ENCODE assay signal across 10 cellular contexts in the genomic region with DNA sequence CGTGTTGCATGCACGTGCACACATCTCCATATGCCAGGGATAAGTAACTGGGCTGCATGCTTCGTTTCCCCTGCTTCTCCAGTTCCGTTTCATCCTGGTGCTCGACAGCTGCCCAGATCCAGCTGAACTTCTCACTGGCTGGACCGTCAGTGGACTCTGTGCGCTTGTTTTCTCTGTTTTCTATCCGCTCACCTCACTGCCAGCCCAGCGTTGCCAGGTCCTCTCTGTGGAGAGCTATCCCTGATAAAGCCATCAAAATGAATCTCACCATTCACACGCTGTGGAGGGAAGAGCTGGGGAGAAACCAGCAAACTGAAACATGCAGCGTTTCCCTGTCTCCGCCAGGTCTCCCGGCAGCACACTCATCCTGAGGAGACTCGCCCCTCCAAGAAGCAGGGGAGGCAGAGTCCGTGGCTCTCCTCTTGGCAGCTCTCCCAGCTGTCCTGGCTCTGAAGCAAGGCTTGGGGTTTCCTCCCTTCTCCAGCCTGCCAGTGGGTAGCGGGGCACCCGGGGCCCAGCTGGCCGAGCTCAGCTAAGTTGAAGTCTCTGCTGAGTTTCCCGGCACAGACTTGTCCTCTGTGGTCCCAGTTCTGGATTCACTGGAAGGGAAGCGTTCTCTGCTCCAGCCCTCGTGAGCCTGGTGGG.
A peak's percentile ranks its signal among the peaks of the same experiment; 100 is the strongest.
DNase-seq lines count a peak whose midpoint lies in the region; ATAC-seq and TF ChIP-seq lines count a peak whose summit lies in the region.
"Had no signal": no experiment of that assay in that cellular context is flagged by ENCODE, and none has a peak within 500 bp of the region (broad histone marks: within the 10 kb centered on the region; RNA-seq: fewer than 3 reads in every experiment).

No MANE protein-coding gene starts in this region.

- no peak overlapping the region for H3K27ac Mint-ChIP-seq in activated CD4-positive, alpha-beta T cell treated with anti-CD3 and anti-CD28 coated beads, Interleukin-2, amount 10 ng/mL, durations not matched to agents 24 days and 14 days

- no peak for TF ChIP-seq CTCF in testis (IDR thresholded peaks at IDR 0.05)

- WGBS in testis, 2 donors = 52 to 85% methylated on average over 13 to 21 of the region's 21 CpGs

- TF ChIP-seq POLR2A in testis (IDR thresholded peaks at IDR 0.05) = no peak

- no peaks in the 10 kb centered on the region for H3K36me3 ChIP-seq in testis (ENCODE audit: low read depth, missing control alignments)

- H3K4me1 ChIP-seq in testis = peaks cover 25% of the 10 kb centered on the region

- no peak overlapping the region for H3K4me3 ChIP-seq in testis
- H3K4me3 ChIP-seq: lung had no signal

- no peak overlapping the region for H3K27ac ChIP-seq in testis

- no peak for ATAC-seq in activated CD4-positive, CD25-positive, alpha-beta regulatory T cell treated with anti-CD3 and anti-CD28 coated beads, Interleukin-2, amount 50 U/mL, for 24 hours
- ATAC-seq in left colon = peak; percentile 26
- ATAC-seq in HG03139 (IDR thresholded peaks at IDR 0.05; ENCODE audit: unreplicated experiment) = no peak
- no peak for ATAC-seq in HG02610 (IDR thresholded peaks at IDR 0.05; ENCODE audit: unreplicated experiment)

- no peaks in the 10 kb centered on the region for H3K27me3 ChIP-seq in testis

- DNase-seq in activated CD4-positive, CD25-positive, alpha-beta regulatory T cell treated with anti-CD3 and anti-CD28 coated beads, Interleukin-2, amount 50 U/mL, for 72 hours = peak; percentile 20
- DNase-seq in cerebellum (ENCODE audit: low spot score) (peak; percentile 66), left colon (no peak), testis (peak; percentile 92)
- no peak for DNase-seq in activated CD4-positive, alpha-beta T cell treated with anti-CD3 and anti-CD28 coated beads, Interleukin-2, amount 10 ng/mL, durations not matched to agents 24 days and 14 days
- DNase-seq: amniotic stem cell had no signal

- H3K27me3 Mint-ChIP-seq in activated CD4-positive, alpha-beta T cell treated with anti-CD3 and anti-CD28 coated beads, Interleukin-2, amount 10 ng/mL, durations not matched to agents 24 days and 14 days = no peaks in the 10 kb centered on the region

- H3K9me3 Mint-ChIP-seq in activated CD4-positive, alpha-beta T cell treated with anti-CD3 and anti-CD28 coated beads, Interleukin-2, amount 10 ng/mL, durations not matched to agents 24 days and 14 days = no peaks in the 10 kb centered on the region

- no peak overlapping the region for H3K4me3 Mint-ChIP-seq in activated CD4-positive, alpha-beta T cell treated with anti-CD3 and anti-CD28 coated beads, Interleukin-2, amount 10 ng/mL, durations not matched to agents 24 days and 14 days

- intact Hi-C loops in left colon (cut with DNase I, micrococcal nuclease) = no loop called here
- intact Hi-C loops in testis (cut with DNase I; ENCODE audit: low total_unique reads) = no loop called here
- intact Hi-C loops in activated CD4-positive, alpha-beta T cell treated with anti-CD3 and anti-CD28 coated beads, Interleukin-2, amount 10 ng/mL, durations not matched to agents 24 days and 14 days (cut with micrococcal nuclease) = no loop called here

- peaks cover 7% of the 10 kb centered on the region for H3K4me1 Mint-ChIP-seq in activated CD4-positive, alpha-beta T cell treated with anti-CD3 and anti-CD28 coated beads, Interleukin-2, amount 10 ng/mL, durations not matched to agents 24 days and 14 days

- no peaks in the 10 kb centered on the region for H3K9me3 ChIP-seq in testis

- peaks cover 70% of the 10 kb centered on the region for H3K36me3 Mint-ChIP-seq in activated CD4-positive, alpha-beta T cell treated with anti-CD3 and anti-CD28 coated beads, Interleukin-2, amount 10 ng/mL, durations not matched to agents 24 days and 14 days (ENCODE audit: low read depth)

Comparison
In these comparisons a context has a peak if more than half of its experiments do, and no peak if none do; other contexts are left out.
1. DNase-seq: peak in activated CD4-positive, CD25-positive, alpha-beta regulatory T cell treated with anti-CD3 and anti-CD28 coated beads, Interleukin-2, amount 50 U/mL, for 72 hours (single experiment), cerebellum (single experiment) and testis (single experiment); none in left colon (0 of 2) and activated CD4-positive, alpha-beta T cell treated with anti-CD3 and anti-CD28 coated beads, Interleukin-2, amount 10 ng/mL, durations not matched to agents 24 days and 14 days (single experiment).